ENCODE assay signal across 17 cellular contexts in the genomic region with DNA sequence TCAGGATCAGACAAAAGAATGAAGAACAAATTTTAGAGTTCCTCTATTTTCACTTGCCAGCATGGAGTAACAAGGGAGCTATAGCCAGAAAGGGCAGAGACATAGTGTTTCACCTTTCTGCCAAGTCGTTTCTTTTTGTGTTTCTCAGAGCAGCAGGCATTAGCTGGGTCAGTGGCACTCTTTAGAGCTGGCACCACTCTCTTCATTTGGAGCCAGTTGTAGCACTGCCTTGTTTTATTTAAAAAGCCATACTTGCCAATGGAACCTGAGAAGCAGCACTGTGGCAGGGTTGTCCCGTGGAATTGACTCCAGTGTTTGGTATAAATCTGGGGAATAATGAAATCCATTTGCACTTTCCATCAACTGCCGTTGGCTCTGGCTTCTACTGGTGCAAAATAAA.
"Had no signal": no experiment of that assay in that cellular context is flagged by ENCODE, and none has a peak within 500 bp of the region (broad histone marks: within the 10 kb centered on the region; RNA-seq: fewer than 3 reads in every experiment).

No MANE protein-coding gene starts in this region.

- ATAC-seq: natural killer cell treated with Interleukin-12 subunit alpha and Interleukin-12 subunit beta and Interleukin-15 and Interleukin-18, amount 100 ng/mL, for 72 hours; right lobe of liver; stimulated activated effector memory CD8-positive, alpha-beta T cell treated with anti-CD3 and anti-CD28 coated beads, Interleukin-12 subunit alpha, Interleukin-12 subunit beta, amount 100 ng/mL, for 72 hours; stimulated activated naive CD8-positive, alpha-beta T cell treated with anti-CD3 and anti-CD28 coated beads, Interleukin-15, Interleukin-2, amounts not matched to agents 100 U/mL and 50 U/mL, for 24 hours had no signal

- DNase-seq: cortex of kidney; effector CD8-positive, alpha-beta T cell; foreskin melanocyte; immature natural killer cell; ovary; right lobe of liver; stimulated activated CD4-positive, alpha-beta T cell treated with anti-CD3 and anti-CD28 coated beads, Interleukin-4, amount 100 ng/mL, for 1 hour; stimulated activated CD8-positive, alpha-beta memory T cell treated with anti-CD3 and anti-CD28 coated beads, Interleukin-4, amount 100 ng/mL, for 48 hours; stimulated activated naive CD8-positive, alpha-beta T cell treated with anti-CD3 and anti-CD28 coated beads, Interleukin-15, Interleukin-2, amounts not matched to agents 100 U/mL and 50 U/mL, for 24 hours; thyroid gland; upper lobe of left lung; uterus had no signal

- H3K4me3 ChIP-seq: dorsolateral prefrontal cortex, neural progenitor cell, ovary, right lobe of liver, suprapubic skin, thyroid gland, upper lobe of left lung, uterus had no signal

- H3K27me3 ChIP-seq: dorsolateral prefrontal cortex, neural progenitor cell, ovary, right lobe of liver, suprapubic skin, thyroid gland, upper lobe of left lung, uterus had no signal

- H3K9me3 ChIP-seq: ovary, right lobe of liver, suprapubic skin, thyroid gland, upper lobe of left lung, uterus had no signal

- H3K4me1 ChIP-seq: right lobe of liver, suprapubic skin, thyroid gland, upper lobe of left lung, uterus had no signal

- H3K27ac ChIP-seq: dorsolateral prefrontal cortex, neural progenitor cell, ovary, right lobe of liver, suprapubic skin, thyroid gland, upper lobe of left lung, uterus had no signal

- H3K36me3 ChIP-seq: neural progenitor cell, ovary, right lobe of liver, suprapubic skin, thyroid gland, upper lobe of left lung, uterus had no signal
